In the genomic region with DNA sequence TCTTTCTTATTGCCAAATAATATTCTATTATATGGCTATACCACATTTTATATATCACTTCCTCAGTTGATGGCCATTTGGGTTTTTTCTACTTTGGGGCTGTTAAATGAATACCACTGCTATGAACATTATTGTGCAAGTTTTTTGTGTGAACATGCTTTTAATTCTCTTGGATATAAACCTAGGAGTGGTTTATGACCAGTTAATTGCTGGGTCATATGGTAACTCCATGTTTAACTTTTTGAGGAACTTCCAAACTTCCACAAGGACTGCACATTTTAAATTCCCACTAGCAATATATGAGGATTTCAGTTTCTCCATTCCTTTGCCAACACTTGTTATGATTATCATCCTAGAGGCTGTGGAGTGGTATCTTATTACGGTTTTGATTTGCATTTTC, we compare ENCODE assay signal across 28 cellular contexts.
"Had no signal": no experiment of that assay in that cellular context is flagged by ENCODE, and none has a peak within 500 bp of the region (broad histone marks: within the 10 kb centered on the region; RNA-seq: fewer than 3 reads in every experiment).

No MANE protein-coding gene starts in this region.

- H3K27me3 ChIP-seq: adrenal gland, body of pancreas, esophagus muscularis mucosa, gastroesophageal sphincter, hepatocyte, sigmoid colon, spleen, testis, transverse colon had no signal

- H3K4me2 ChIP-seq: hepatocyte had no signal

- H3K27ac Mint-ChIP-seq: activated naive CD4-positive, alpha-beta T cell treated with anti-CD3 and anti-CD28 coated beads for 36 hours; activated naive CD8-positive, alpha-beta T cell treated with anti-CD3 and anti-CD28 coated beads for 36 hours; naive thymus-derived CD8-positive, alpha-beta T cell had no signal

- H3K4me1 Mint-ChIP-seq: activated naive CD8-positive, alpha-beta T cell treated with anti-CD3 and anti-CD28 coated beads for 36 hours had no signal

- FAIRE-seq: colon had no signal

- H3K9ac ChIP-seq: parathyroid adenoma had no signal

- H3K9me3 ChIP-seq: adrenal gland, body of pancreas, esophagus muscularis mucosa, gastroesophageal sphincter, psoas muscle, sigmoid colon, spleen, testis, transverse colon had no signal

- H3K27ac ChIP-seq: adrenal gland, body of pancreas, gastroesophageal sphincter, parathyroid adenoma, testis, transverse colon had no signal

- H3K27me3 Mint-ChIP-seq: activated naive CD8-positive, alpha-beta T cell treated with anti-CD3 and anti-CD28 coated beads for 36 hours; naive thymus-derived CD8-positive, alpha-beta T cell had no signal

- H3K79me2 ChIP-seq: hepatocyte, parathyroid adenoma had no signal

- H3K4me3 Mint-ChIP-seq: activated naive CD4-positive, alpha-beta T cell treated with anti-CD3 and anti-CD28 coated beads for 36 hours; activated naive CD8-positive, alpha-beta T cell treated with anti-CD3 and anti-CD28 coated beads for 36 hours; naive thymus-derived CD8-positive, alpha-beta T cell; neural crest cell had no signal

- H3K36me3 ChIP-seq: adrenal gland had no signal

- DNase-seq: activated CD4-positive, alpha-beta T cell treated with anti-CD3 and anti-CD28 coated beads for 4 hours; activated CD4-positive, alpha-beta T cell treated with anti-CD3 and anti-CD28 coated beads, Interleukin-2, amount 50 U/mL, for 4 hours; activated effector memory CD4-positive, alpha-beta T cell treated with Interleukin-2 at 50 U/mL for 16 hours; activated naive CD4-positive, alpha-beta T cell treated with anti-CD3 and anti-CD28 coated beads for 36 hours; activated naive CD8-positive, alpha-beta T cell treated with anti-CD3 and anti-CD28 coated beads for 36 hours; activated T-cell treated with anti-CD3 and anti-CD28 coated beads for 4 hours; adrenal gland; aorta; body of pancreas; dermis blood vessel endothelial cell; effector CD4-positive, alpha-beta T cell; islet precursor cell; left cardiac atrium; midbrain; naive thymus-derived CD8-positive, alpha-beta T cell; nucleus accumbens; psoas muscle; sigmoid colon; spleen; stimulated activated naive CD4-positive, alpha-beta T cell treated with Interleukin-2 at 50 U/mL for 16 hours; testis; transverse colon had no signal

- H3K4me1 ChIP-seq: body of pancreas, parathyroid adenoma, testis, transverse colon had no signal

- H2AFZ ChIP-seq: hepatocyte, parathyroid adenoma had no signal

- H3K4me3 ChIP-seq: adrenal gland, body of pancreas, esophagus muscularis mucosa, gastroesophageal sphincter, hepatocyte, psoas muscle, sigmoid colon, spleen, testis, transverse colon had no signal

- H3K9me3 Mint-ChIP-seq: activated naive CD4-positive, alpha-beta T cell treated with anti-CD3 and anti-CD28 coated beads for 36 hours; activated naive CD8-positive, alpha-beta T cell treated with anti-CD3 and anti-CD28 coated beads for 36 hours; naive thymus-derived CD8-positive, alpha-beta T cell; neural crest cell had no signal
